Comparison of ENCODE assay signal across 9 cellular contexts in the genomic region with DNA sequence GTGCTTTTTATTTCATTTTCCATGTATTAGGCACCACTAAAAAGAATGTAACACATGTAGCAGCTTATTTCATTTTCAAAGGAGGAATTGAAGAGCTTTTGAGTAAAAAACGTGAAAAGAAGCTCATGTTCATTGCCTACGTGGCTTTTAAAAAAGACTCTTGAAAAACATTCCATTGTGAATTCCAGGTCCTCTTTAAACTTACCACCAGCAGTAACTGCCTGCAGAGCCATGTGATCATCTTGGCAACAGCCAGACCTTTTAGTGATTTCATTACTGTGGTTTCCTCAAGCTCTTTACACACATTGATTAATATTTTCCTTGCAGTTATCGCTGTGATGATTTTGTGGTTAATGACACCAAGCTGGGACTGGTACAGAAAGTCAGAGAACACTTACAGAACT. TPM values are rescaled to one million over a fixed set of nuclear protein-coding genes. Genes with fewer than 3 reads are reported as not detected.
DNase-seq lines count a peak whose midpoint lies in the region; ATAC-seq and TF ChIP-seq lines count a peak whose summit lies in the region.
"Had no signal": no experiment of that assay in that cellular context is flagged by ENCODE, and none has a peak within 500 bp of the region (broad histone marks: within the 10 kb centered on the region; RNA-seq: fewer than 3 reads in every experiment).

No MANE protein-coding gene starts in this region.

- peak in 1 of 4 experiments; percentile 19 for ATAC-seq in T-cell (replicated peaks in 1 of 4)
- no peak for ATAC-seq in GM19351 (IDR thresholded peaks at IDR 0.05; ENCODE audit: unreplicated experiment)

- H3K4me3 ChIP-seq in fibroblast of villous mesenchyme (ENCODE audit: low read depth, low read length): peak overlapping the region; percentile 46
- H3K4me3 ChIP-seq: BLaER1 had no signal

- no peak overlapping the region for H3K4me3 Mint-ChIP-seq in T-cell

- DNase-seq in NCI-H2029 treated with DMSO at 0.1 percent for 48 hours (lab: John Stamatoyannopoulos, UW) (peak; percentile 47), NCI-H2029 (lab: John Stamatoyannopoulos, UW) (no peak), T-cell (no peak), fibroblast of villous mesenchyme (ENCODE audit: low read depth) (peak; percentile 98), pons (ENCODE audit: low spot score) (peak; percentile 40), occipital lobe (lab: John Stamatoyannopoulos, UW) (no peak), NCI-H1694 (lab: John Stamatoyannopoulos, UW) (no peak)

- peaks cover 52 to 66% (median 53%) of the 10 kb centered on the region in 3 donors for H3K4me1 Mint-ChIP-seq in T-cell

- no peaks in the 10 kb centered on the region for H3K9me3 Mint-ChIP-seq in T-cell

- CTCF ChIA-PET in T-cell (lab: Charles Lee): interaction anchor here (0.5 to 2.4 kb wide), 12 partner anchors 7 to 116 kb away, joined by 3 to 14 read pairs (median 4); no protein-coding TSS in a partner anchor

- H3K27ac Mint-ChIP-seq in T-cell: peak overlapping the region; percentile 73 to 75

- peaks cover 26% of the 10 kb centered on the region for H3K36me3 Mint-ChIP-seq in T-cell

- no peak for TF ChIP-seq CTCF in fibroblast of villous mesenchyme (IDR thresholded peaks at IDR 0.05; ENCODE audit: insufficient read depth, low read depth, low read length)

- POLR2A ChIA-PET in T-cell (lab: Charles Lee): interaction anchor here (0.6 to 1.1 kb wide), 4 partner anchors 15 to 45 kb away, joined by 3 to 6 read pairs (median 4); no protein-coding TSS in a partner anchor

- no peaks in the 10 kb centered on the region for H3K27me3 Mint-ChIP-seq in T-cell

RNA-seq across cellular contexts. Expression of a gene that starts 43.8 kb away (rescaled TPM):
- 1 to 10 TPM in 4 of 5 donors, under 1 TPM in 1; 0.75 to 2.0 (median 1.5) TPM for total RNA-seq in T-cell
- total RNA-seq in fibroblast of villous mesenchyme: 1.3 and 2.3 TPM in 2 replicates
- total RNA-seq in occipital lobe: 0.47 TPM

RNA-seq across cellular contexts. Expression of a gene that starts 49.0 kb away (rescaled TPM):
- total RNA-seq in T-cell (100 to 1,000 TPM; 123 to 265 (median 130) TPM), fibroblast of villous mesenchyme (29.3 and 34.1 TPM in 2 replicates), occipital lobe (86.4 TPM)

Comparison
In these comparisons a context has a peak if more than half of its experiments do, and no peak if none do; other contexts are left out.
1. DNase-seq: peak in NCI-H2029 treated with DMSO at 0.1 percent for 48 hours (single experiment), fibroblast of villous mesenchyme (single experiment) and pons (single experiment); none in NCI-H2029 (single experiment), T-cell (0 of 34), occipital lobe (single experiment) and NCI-H1694 (single experiment).